30 cellular contexts compared by ENCODE assay signal in genomic region chr5:179223528-179223927, GRCh38.
"Had no signal": no experiment of that assay in that cellular context is flagged by ENCODE, and none has a peak within 500 bp of the region (broad histone marks: within the 10 kb centered on the region; RNA-seq: fewer than 3 reads in every experiment).

No MANE protein-coding gene starts in this region.

- FAIRE-seq: kidney, pancreas, TTC549 had no signal

- H3K27me3 ChIP-seq: adrenal gland, body of pancreas, cardiac muscle cell, dorsolateral prefrontal cortex, gastrocnemius medialis, neutrophil, pancreas, testis, transverse colon, uterus had no signal

- H3K4me3 ChIP-seq: adrenal gland, body of pancreas, cardiac muscle cell, coronary artery, dorsolateral prefrontal cortex, gastrocnemius medialis, pancreas, psoas muscle, testis, transverse colon, uterus had no signal

- H3K9me3 ChIP-seq: adrenal gland, gastrocnemius medialis, neutrophil, pancreas, psoas muscle, testis, transverse colon, uterus had no signal

- DNase-seq: activated CD4-positive, alpha-beta memory T cell treated with anti-CD3 and anti-CD28 coated beads for 36 hours; activated CD4-positive, alpha-beta T cell treated with anti-CD3 and anti-CD28 coated beads, Interleukin-2, amount 10 ng/mL, durations not matched to agents 24 days and 14 days; activated CD4-positive, CD25-positive, alpha-beta regulatory T cell treated with anti-CD3 and anti-CD28 coated beads, Interleukin-2, amount 50 U/mL, for 72 hours; activated CD8-positive, alpha-beta memory T cell treated with anti-CD3 and anti-CD28 coated beads, Interleukin-2, amount 50 U/mL, for 4 hours; activated naive CD4-positive, alpha-beta T cell treated with anti-CD3 and anti-CD28 coated beads for 36 hours; activated naive CD8-positive, alpha-beta T cell treated with anti-CD3 and anti-CD28 coated beads for 36 hours; activated T-cell treated with anti-CD3 and anti-CD28 coated beads, Interleukin-2, amount 50 U/mL, for 1 hour; adrenal gland; aorta; effector memory CD4-positive, alpha-beta T cell; erythroblast; gastrocnemius medialis; hippocampal formation; kidney; left colon; natural killer cell; stimulated activated naive CD4-positive, alpha-beta T cell treated with Interleukin-2 at 50 U/mL for 16 hours; T-helper 9 cell; testis; transverse colon; WERI-Rb-1 had no signal

- H3K4me1 ChIP-seq: adrenal gland, body of pancreas, gastrocnemius medialis, pancreas, psoas muscle, transverse colon had no signal

- H3K27ac ChIP-seq: adrenal gland, body of pancreas, cardiac muscle cell, coronary artery, dorsolateral prefrontal cortex, gastrocnemius medialis, neutrophil, pancreas, psoas muscle, testis, transverse colon, uterus, WERI-Rb-1 had no signal

- ATAC-seq: body of pancreas, gastrocnemius medialis, left colon, natural killer cell, pancreas, psoas muscle had no signal

- H3K36me3 ChIP-seq: adrenal gland, cardiac muscle cell, gastrocnemius medialis, neutrophil, pancreas, transverse colon, uterus, WERI-Rb-1 had no signal
